Comparison of ENCODE assay signal across 8 cellular contexts in genomic region chrX:16946361-16946964, GRCh38. TPM values are rescaled to one million over a fixed set of nuclear protein-coding genes. Genes with fewer than 3 reads are reported as not detected.
DNase-seq lines count a peak whose midpoint lies in the region; ATAC-seq and TF ChIP-seq lines count a peak whose summit lies in the region.

Gene REPS2, plus strand, starts transcription at chrX:16946658. Its CDS starts 204 bp downstream, at chrX:16946862.

- H3K27ac ChIP-seq in AG04450 (ENCODE audit: low read depth, low read length) (no peak within 1 kb of the TSS), cingulate gyrus (ENCODE audit: low read depth, low read length) (peak within 1 kb of the TSS; percentile 10)

- TF ChIP-seq CTCF in AG04450 (IDR thresholded peaks at IDR 0.05; ENCODE audit: low read depth, low read length) = no peak

- ATAC-seq in GM18909 (IDR thresholded peaks at IDR 0.05; ENCODE audit: poor library complexity, unreplicated experiment) (peak; percentile 97), HG03139 (IDR thresholded peaks at IDR 0.05; ENCODE audit: unreplicated experiment) (peak; percentile 92), left colon (peak; percentile 97)

- POLR2A ChIA-PET in AG04450 (lab: Yijun Ruan, JAX) = no interaction called here

- intact Hi-C loops in left colon (cut with DNase I, micrococcal nuclease) = no loop called here

- DNase-seq in AG04450 (ENCODE audit: low read depth, low spot score) = no peak
- DNase-seq in NCI-H446 (lab: John Stamatoyannopoulos, UW) = peak; percentile 4 to 75
- peak; percentile 80 for DNase-seq in activated CD4-positive, alpha-beta T cell treated with anti-CD3 and anti-CD28 coated beads for 48 hours
- peak; percentile 85 to 91 for DNase-seq in left colon
- peak; percentile 36 to 70 (median 52) for DNase-seq in stimulated activated CD4-positive, alpha-beta T cell treated with anti-CD3 and anti-CD28 coated beads, Interleukin-1b, Interleukin-23, amount 100 ng/mL, for 24 hours (ENCODE audit: low read depth in 4 of 4, low spot score in 1 of 4)

- CTCF ChIA-PET in AG04450 (lab: Charles Lee) = interaction anchor here (0.6 to 0.9 kb wide), 2 partner anchors 56 to 64 kb away, joined by 3 to 7 read pairs; no protein-coding TSS in a partner anchor

- H3K27me3 ChIP-seq in AG04450 (ENCODE audit: control insufficient read depth, insufficient read depth, low read length) = peaks cover 7% of the 10 kb centered on the region

- H3K4me3 ChIP-seq in AG04450 (ENCODE audit: low read depth, low read length) = peak within 1 kb of the TSS; percentile 55

- no peaks in the 10 kb centered on the region for H3K9me3 ChIP-seq in AG04450 (ENCODE audit: control insufficient read depth, insufficient read depth, low read length)

RNA-seq across cellular contexts. Expression of gene REPS2, which starts in this region (rescaled TPM):
- polyA plus RNA-seq in AG04450 (2011; rRNA removed) = 0.15 and 0.17 TPM in 2 replicates
- polyA minus RNA-seq in AG04450 (2011; rRNA and poly(A)+ RNA removed) = 0.23 and 1.4 TPM in 2 replicates
- total RNA-seq in left colon = 10 to 100 TPM; 18.5 to 24.4 TPM
